Comparison of ENCODE assay signal across 9 cellular contexts in genomic region chr13:101627556-101627943, GRCh38.
DNase-seq lines count a peak whose midpoint lies in the region; ATAC-seq, FAIRE-seq and TF ChIP-seq lines count a peak whose summit lies in the region.
"Had no signal": no experiment of that assay in that cellular context is flagged by ENCODE, and none has a peak within 500 bp of the region (broad histone marks: within the 10 kb centered on the region; RNA-seq: fewer than 3 reads in every experiment).

No MANE protein-coding gene starts in this region.

- H3K4me1 Mint-ChIP-seq in T-helper 2 cell treated with Interferon-gamma antibody and Interleukin-4, amounts not matched to agents 5 μg/mL and 100 μg/mL, for 36 hours (ENCODE audit: low read depth) = peaks cover 36% of the 10 kb centered on the region

- no peaks in the 10 kb centered on the region for H4K20me1 ChIP-seq in OCI-LY1 (ENCODE audit: insufficient read depth, low read length)

- no peaks in the 10 kb centered on the region for H3K36me3 Mint-ChIP-seq in T-helper 2 cell treated with Interferon-gamma antibody and Interleukin-4, amounts not matched to agents 5 μg/mL and 100 μg/mL, for 36 hours (ENCODE audit: low read depth)

- H3K4me3 Mint-ChIP-seq in T-helper 2 cell treated with Interferon-gamma antibody and Interleukin-4, amounts not matched to agents 5 μg/mL and 100 μg/mL, for 36 hours = peak overlapping the region; percentile 71

- no peak for FAIRE-seq in kidney (lab: Jason Lieb, UNC)
- FAIRE-seq in D721Med (lab: Jason Lieb, UNC) = no peak
- FAIRE-seq: G401.6 had no signal

- DNase-seq in T-helper 2 cell treated with Interferon-gamma antibody and Interleukin-4, amounts not matched to agents 5 μg/mL and 100 μg/mL, for 36 hours (ENCODE audit: low spot score) = no peak
- DNase-seq in T-helper 2 cell (no peak), kidney (no peak), NCI-H2171 (lab: John Stamatoyannopoulos, UW) (no peak), D721Med (ENCODE audit: insufficient read length, low spot score) (no peak), NCI-H1436 (lab: John Stamatoyannopoulos, UW) (no peak)

- H3K27ac ChIP-seq in OCI-LY1 (ENCODE audit: low read depth, low read length, poor library complexity, severe bottlenecking) = peak overlapping the region; percentile 94
- H3K27ac ChIP-seq in kidney (ENCODE audit: low read depth in 2 of 2, low read length in 2 of 2) = no peak overlapping the region

- TF ChIP-seq CTCF in OCI-LY1 (IDR thresholded peaks at IDR 0.05; ENCODE audit: low read length) (no peak), kidney (IDR thresholded peaks at IDR 0.05; ENCODE audit: borderline replicate concordance, extremely low read depth, insufficient read depth) (no peak), D721Med (IDR thresholded peaks at IDR 0.05; ENCODE audit: insufficient read depth, missing control alignments) (no peak)

- H3K4me1 ChIP-seq in OCI-LY1 (ENCODE audit: insufficient read depth, low read length, severe bottlenecking) (peaks cover 52% of the 10 kb centered on the region), kidney (ENCODE audit: control insufficient read depth in 1 of 2, insufficient read depth in 1 of 2, low read depth in 1 of 2, low read length in 2 of 2) (peaks cover 3 to 5% of the 10 kb centered on the region in 2 donors)

- peak overlapping the region; percentile 38 for H2AFZ ChIP-seq in OCI-LY1 (ENCODE audit: low read length)

- no peaks in the 10 kb centered on the region for H3K27me3 ChIP-seq in OCI-LY1 (ENCODE audit: insufficient read depth, low read length)

- H3K9ac ChIP-seq in OCI-LY1 (ENCODE audit: low read length) (peak overlapping the region; percentile 22), kidney (ENCODE audit: low read length in 2 of 2) (no peak overlapping the region)

- peaks cover 24% of the 10 kb centered on the region for H3K27me3 Mint-ChIP-seq in T-helper 2 cell treated with Interferon-gamma antibody and Interleukin-4, amounts not matched to agents 5 μg/mL and 100 μg/mL, for 36 hours (ENCODE audit: low read depth)

- no peaks in the 10 kb centered on the region for H3K9me3 Mint-ChIP-seq in T-helper 2 cell treated with Interferon-gamma antibody and Interleukin-4, amounts not matched to agents 5 μg/mL and 100 μg/mL, for 36 hours

- no peaks in the 10 kb centered on the region for H3K9me3 ChIP-seq in OCI-LY1 (ENCODE audit: low read length)
- H3K9me3 ChIP-seq in kidney (ENCODE audit: control insufficient read depth in 1 of 2, low read length in 2 of 2) = no peaks in the 10 kb centered on the region

- H3K36me3 ChIP-seq in OCI-LY1 (ENCODE audit: insufficient read depth, low read length) = no peaks in the 10 kb centered on the region
- no peaks in the 10 kb centered on the region for H3K36me3 ChIP-seq in kidney (ENCODE audit: control insufficient read depth in 1 of 2, insufficient read depth in 2 of 2, low read length in 2 of 2)

- no peaks in the 10 kb centered on the region for H3K9me2 ChIP-seq in OCI-LY1 (ENCODE audit: low read depth, low read length)

- H3K4me3 ChIP-seq in OCI-LY1 (ENCODE audit: low read depth, low read length, poor library complexity, severe bottlenecking) (peak overlapping the region; percentile 48), kidney (ENCODE audit: low read length in 2 of 2) (peak overlapping the region; percentile 29 to 51)

- H3K4me2 ChIP-seq in OCI-LY1 (ENCODE audit: low read length) = peak overlapping the region; percentile 78

- H3K79me2 ChIP-seq in OCI-LY1 (ENCODE audit: insufficient read depth, low read length) = no peaks in the 10 kb centered on the region

- peak overlapping the region; percentile 58 for H3K27ac Mint-ChIP-seq in T-helper 2 cell treated with Interferon-gamma antibody and Interleukin-4, amounts not matched to agents 5 μg/mL and 100 μg/mL, for 36 hours

- ATAC-seq in HG02642 (IDR thresholded peaks at IDR 0.05; ENCODE audit: poor library complexity, unreplicated experiment) = peak; percentile 40

- intact Hi-C loops in kidney (cut with DNase I) = no loop called here

- no peaks in the 10 kb centered on the region for H3F3A ChIP-seq in OCI-LY1 (ENCODE audit: insufficient read depth, low read length)
